ENCODE assay signal across 20 cellular contexts in genomic region chr17:16872351-16872751, GRCh38.
A peak's percentile ranks its signal among the peaks of the same experiment; 100 is the strongest.
DNase-seq lines count a peak whose midpoint lies in the region; ATAC-seq lines count a peak whose summit lies in the region.
"Had no signal": no experiment of that assay in that cellular context is flagged by ENCODE, and none has a peak within 500 bp of the region (broad histone marks: within the 10 kb centered on the region; RNA-seq: fewer than 3 reads in every experiment).

No MANE protein-coding gene starts in this region.

- no peak overlapping the region for H3K4ac ChIP-seq in neuronal stem cell (ENCODE audit: low read length)

- no CpG with 5 or more reads among the region's 10 CpGs for WGBS in neuronal stem cell (ENCODE audit: extremely low coverage in 2 of 2, insufficient read length in 2 of 2, insufficient replicate concordance in 1 of 2), 2 donors

- H4K8ac ChIP-seq in neuronal stem cell (ENCODE audit: low read depth, low read length) = no peak overlapping the region

- no peaks in the 10 kb centered on the region for H3K36me3 Mint-ChIP-seq in activated naive CD8-positive, alpha-beta T cell treated with anti-CD3 and anti-CD28 coated beads, Interleukin-2, amount 50 U/mL, for 24 hours (ENCODE audit: low read depth)
- H3K36me3 Mint-ChIP-seq in activated naive CD8-positive, alpha-beta T cell treated with anti-CD3 and anti-CD28 coated beads for 36 hours = no peaks in the 10 kb centered on the region
- no peaks in the 10 kb centered on the region for H3K36me3 Mint-ChIP-seq in CD8-positive, alpha-beta memory T cell

- H3K9me3 ChIP-seq in neuronal stem cell (replicated peaks in 1 of 2; ENCODE audit: control insufficient read depth in 2 of 2, insufficient read depth in 1 of 2, low read depth in 1 of 2, low read length in 2 of 2) = no peaks in the 10 kb centered on the region
- no peaks in the 10 kb centered on the region for H3K9me3 ChIP-seq in CD8-positive, alpha-beta memory T cell (ENCODE audit: low read length)
- H3K9me3 ChIP-seq: MG63 had no signal

- H3K4me3 ChIP-seq in neuronal stem cell (ENCODE audit: low read length in 2 of 2) = no peak overlapping the region
- no peak overlapping the region for H3K4me3 ChIP-seq in CD8-positive, alpha-beta memory T cell (ENCODE audit: low read length)
- H3K4me3 ChIP-seq: MG63, Peyer's patch had no signal

- no peak overlapping the region for H3K18ac ChIP-seq in neuronal stem cell (ENCODE audit: low read length)

- H2BK120ac ChIP-seq in neuronal stem cell (ENCODE audit: low read depth, low read length) = no peak overlapping the region

- H3K27me3 Mint-ChIP-seq in activated naive CD8-positive, alpha-beta T cell treated with anti-CD3 and anti-CD28 coated beads, Interleukin-2, amount 50 U/mL, for 24 hours = no peaks in the 10 kb centered on the region
- H3K27me3 Mint-ChIP-seq in activated naive CD8-positive, alpha-beta T cell treated with anti-CD3 and anti-CD28 coated beads for 36 hours = no peaks in the 10 kb centered on the region
- peaks cover 3 to 6% of the 10 kb centered on the region in 2 donors for H3K27me3 Mint-ChIP-seq in CD8-positive, alpha-beta memory T cell

- no peaks in the 10 kb centered on the region for H3K4me1 Mint-ChIP-seq in activated naive CD8-positive, alpha-beta T cell treated with anti-CD3 and anti-CD28 coated beads, Interleukin-2, amount 50 U/mL, for 24 hours
- no peaks in the 10 kb centered on the region for H3K4me1 Mint-ChIP-seq in activated naive CD8-positive, alpha-beta T cell treated with anti-CD3 and anti-CD28 coated beads for 36 hours
- H3K4me1 Mint-ChIP-seq in CD8-positive, alpha-beta memory T cell = no peaks in the 10 kb centered on the region

- no peak overlapping the region for H2AK5ac ChIP-seq in neuronal stem cell (ENCODE audit: low read depth, low read length)

- no peak overlapping the region for H3K9ac ChIP-seq in neuronal stem cell (ENCODE audit: low read depth, low read length, poor library complexity)
- H3K9ac ChIP-seq: KMS-11 had no signal

- H3K4me3 Mint-ChIP-seq in activated naive CD8-positive, alpha-beta T cell treated with anti-CD3 and anti-CD28 coated beads, Interleukin-2, amount 50 U/mL, for 24 hours = no peak overlapping the region
- H3K4me3 Mint-ChIP-seq in activated naive CD8-positive, alpha-beta T cell treated with anti-CD3 and anti-CD28 coated beads for 36 hours = no peak overlapping the region
- H3K4me3 Mint-ChIP-seq in CD8-positive, alpha-beta memory T cell = no peak overlapping the region
- H3K4me3 Mint-ChIP-seq: HFFc6 had no signal

- H3K4me1 ChIP-seq in neuronal stem cell (ENCODE audit: control insufficient read depth in 2 of 2, insufficient read depth in 1 of 2, low read depth in 1 of 2, low read length in 2 of 2) = no peaks in the 10 kb centered on the region
- H3K4me1 ChIP-seq in CD8-positive, alpha-beta memory T cell (ENCODE audit: insufficient read depth, low read length) = no peaks in the 10 kb centered on the region

- no peak overlapping the region for H3K14ac ChIP-seq in neuronal stem cell (ENCODE audit: low read length)

- no peaks in the 10 kb centered on the region for H3K27me3 ChIP-seq in neuronal stem cell (ENCODE audit: control insufficient read depth in 3 of 3, insufficient read depth in 3 of 3, low read depth in 1 of 3, low read length in 3 of 3)
- H3K27me3 ChIP-seq in CD8-positive, alpha-beta memory T cell (ENCODE audit: insufficient read depth, low read length, poor library complexity, severe bottlenecking) = no peaks in the 10 kb centered on the region
- H3K27me3 ChIP-seq: MG63, Peyer's patch had no signal

- no peak for DNase-seq in activated naive CD8-positive, alpha-beta T cell treated with anti-CD3 and anti-CD28 coated beads, Interleukin-2, amount 50 U/mL, for 24 hours
- no peak for DNase-seq in activated naive CD8-positive, alpha-beta T cell treated with anti-CD3 and anti-CD28 coated beads for 36 hours
- DNase-seq in ecto neural progenitor cell (ENCODE audit: low spot score) (peak; percentile 47), neuronal stem cell (ENCODE audit: low spot score) (no peak)
- no peak for DNase-seq in CD8-positive, alpha-beta memory T cell
- no peak for DNase-seq in activated T-cell treated with anti-CD3 and anti-CD28 coated beads, Interleukin-2, amount 50 U/mL, for 48 hours
- DNase-seq: 8988T, DMS153, HFFc6, MG63, NCI-H1105 treated with DMSO at 0.1 percent for 48 hours, NCI-H187, NCI-H446, NCI-H774, Right ventricle myocardium superior had no signal

- no peak overlapping the region for H3K27ac Mint-ChIP-seq in activated naive CD8-positive, alpha-beta T cell treated with anti-CD3 and anti-CD28 coated beads, Interleukin-2, amount 50 U/mL, for 24 hours
- no peak overlapping the region for H3K27ac Mint-ChIP-seq in activated naive CD8-positive, alpha-beta T cell treated with anti-CD3 and anti-CD28 coated beads for 36 hours
- H3K27ac Mint-ChIP-seq in CD8-positive, alpha-beta memory T cell = no peak overlapping the region
- H3K27ac Mint-ChIP-seq: HFFc6 had no signal

- peak overlapping the region; percentile 79 for H4K91ac ChIP-seq in neuronal stem cell (ENCODE audit: low read depth, low read length, poor library complexity)

- CTCF ChIA-PET in CD8-positive, alpha-beta memory T cell (lab: Charles Lee) = no interaction called here

- peaks cover 1% of the 10 kb centered on the region for H3K79me1 ChIP-seq in neuronal stem cell (ENCODE audit: low read depth, low read length)

- H3K36me3 ChIP-seq in neuronal stem cell (replicated peaks in 1 of 2; ENCODE audit: control insufficient read depth in 2 of 2, insufficient read depth in 2 of 2, low read length in 2 of 2) = no peaks in the 10 kb centered on the region
- no peaks in the 10 kb centered on the region for H3K36me3 ChIP-seq in CD8-positive, alpha-beta memory T cell (ENCODE audit: insufficient read depth, low read length)
- H3K36me3 ChIP-seq: MG63, Peyer's patch had no signal

- POLR2A ChIA-PET in CD8-positive, alpha-beta memory T cell (lab: Charles Lee) = no interaction called here

- H2BK5ac ChIP-seq in neuronal stem cell (ENCODE audit: low read length) = no peak overlapping the region

- no peak overlapping the region for H2BK12ac ChIP-seq in neuronal stem cell (ENCODE audit: low read length)

- H2AFZ ChIP-seq in neuronal stem cell (ENCODE audit: low read length) = no peak overlapping the region

- no peak overlapping the region for H2BK15ac ChIP-seq in neuronal stem cell (ENCODE audit: low read length)

- H3K4me2 ChIP-seq in neuronal stem cell (ENCODE audit: insufficient read depth, low read length, poor library complexity, severe bottlenecking) = no peak overlapping the region
- H3K4me2 ChIP-seq: KMS-11 had no signal

- no peak overlapping the region for H3K23ac ChIP-seq in neuronal stem cell (ENCODE audit: low read depth, low read length, poor library complexity)

- H3K9me3 Mint-ChIP-seq in activated naive CD8-positive, alpha-beta T cell treated with anti-CD3 and anti-CD28 coated beads, Interleukin-2, amount 50 U/mL, for 24 hours = no peaks in the 10 kb centered on the region
- H3K9me3 Mint-ChIP-seq in activated naive CD8-positive, alpha-beta T cell treated with anti-CD3 and anti-CD28 coated beads for 36 hours = peaks cover 3% of the 10 kb centered on the region
- peaks cover 0 to 3% (median 0%) of the 10 kb centered on the region in 5 donors for H3K9me3 Mint-ChIP-seq in CD8-positive, alpha-beta memory T cell

- H3K27ac ChIP-seq in neuronal stem cell (replicated peaks; ENCODE audit: low read length) = no peak overlapping the region
- H3K27ac ChIP-seq in CD8-positive, alpha-beta memory T cell (ENCODE audit: low read depth, low read length) = no peak overlapping the region
- H3K27ac ChIP-seq: C4-2B, KMS-11 had no signal

- peak; percentile 13 for ATAC-seq in activated naive CD8-positive, alpha-beta T cell treated with anti-CD3 and anti-CD28 coated beads, Interleukin-2, amount 50 U/mL, for 24 hours
- no peak for ATAC-seq in GM19328 (IDR thresholded peaks at IDR 0.05; ENCODE audit: unreplicated experiment)
- no peak for ATAC-seq in GM21737 (IDR thresholded peaks at IDR 0.05; ENCODE audit: unreplicated experiment)
